10 cellular contexts compared by ENCODE assay signal in genomic region chr1:154423303-154423987, GRCh38. TPM values are rescaled to one million over a fixed set of nuclear protein-coding genes. Genes with fewer than 3 reads are reported as not detected.
DNase-seq lines count a peak whose midpoint lies in the region; ATAC-seq and TF ChIP-seq lines count a peak whose summit lies in the region.
"Had no signal": no experiment of that assay in that cellular context is flagged by ENCODE, and none has a peak within 500 bp of the region (broad histone marks: within the 10 kb centered on the region; RNA-seq: fewer than 3 reads in every experiment).

No MANE protein-coding gene starts in this region.

- H3K27me3 ChIP-seq in BLaER1 treated with 17β-estradiol and CSF1 and Interleukin-3, amounts not matched to agents 10 nM and 100 nM: no peaks in the 10 kb centered on the region
- H3K27me3 ChIP-seq in PC-9 (ENCODE audit: insufficient read depth, low read depth): no peaks in the 10 kb centered on the region
- no peaks in the 10 kb centered on the region for H3K27me3 ChIP-seq in osteoblast (ENCODE audit: insufficient read depth, low read length)

- H3K36me3 ChIP-seq in BLaER1 treated with 17β-estradiol and CSF1 and Interleukin-3, amounts not matched to agents 10 nM and 100 nM: peaks cover 0 to 99% (median 58%) of the 10 kb centered on the region in 11 experiments; a peak in 18 of 22 replicates
- no peaks in the 10 kb centered on the region for H3K36me3 ChIP-seq in PC-9 (ENCODE audit: low read depth)
- H3K36me3 ChIP-seq in osteoblast (ENCODE audit: insufficient read depth, low read length): no peaks in the 10 kb centered on the region

- H4K20me1 ChIP-seq in BLaER1 treated with 17β-estradiol and CSF1 and Interleukin-3, amounts not matched to agents 10 nM and 100 nM: peaks cover 6 to 100% (median 100%) of the 10 kb centered on the region in 11 experiments; a peak in 20 of 22 replicates
- no peaks in the 10 kb centered on the region for H4K20me1 ChIP-seq in PC-9 (ENCODE audit: insufficient read depth)
- no peaks in the 10 kb centered on the region for H4K20me1 ChIP-seq in osteoblast (ENCODE audit: insufficient read depth, low read length)

- no TSS peak for BruUV-seq in PC-9 (replicated peaks; lab: Mats Ljungman, UMichigan)

- peaks cover 38% of the 10 kb centered on the region for H3F3A ChIP-seq in PC-9 (ENCODE audit: insufficient read depth, low read depth)

- intact Hi-C loops in PC-9 (cut with micrococcal nuclease; ENCODE audit: unreplicated experiment): no loop called here

- POLR2A ChIA-PET in PC-9 (lab: Charles Lee; ENCODE audit: unreplicated experiment): no interaction called here

- H3K27ac ChIP-seq in BLaER1 treated with 17β-estradiol and CSF1 and Interleukin-3, amounts not matched to agents 10 nM and 100 nM: peak overlapping the region in 4 of 11 experiments; percentile 15 to 56 (median 46); a peak in 8 of 22 replicates
- H3K27ac ChIP-seq in PC-9: 0 out of 2 replicates have a peak overlapping the region, but pooled peaks have one; percentile 25
- H3K27ac ChIP-seq in osteoblast (ENCODE audit: low read depth, low read length): peak overlapping the region; percentile 57

- peak overlapping the region in 7 of 11 experiments; percentile 8 to 95 (median 90); a peak in 12 of 22 replicates for H3K4me2 ChIP-seq in BLaER1 treated with 17β-estradiol and CSF1 and Interleukin-3, amounts not matched to agents 10 nM and 100 nM
- H3K4me2 ChIP-seq in PC-9 (peak overlapping the region; percentile 26; the same call in 1 of the 2 replicates), osteoblast (ENCODE audit: insufficient read depth, low read length) (peak overlapping the region; percentile 30)

- ATAC-seq in HG03097 (IDR thresholded peaks at IDR 0.05; ENCODE audit: low FRiP score, unreplicated experiment): no peak
- no peak for ATAC-seq in GM19455 (IDR thresholded peaks at IDR 0.05; ENCODE audit: unreplicated experiment)
- no peak for ATAC-seq in GM21390 (IDR thresholded peaks at IDR 0.05; ENCODE audit: unreplicated experiment)
- ATAC-seq: activated CD8-positive, alpha-beta memory T cell treated with anti-CD3 and anti-CD28 coated beads, Interleukin-2, amount 10 ng/mL, durations not matched to agents 7 days and 5 days; natural killer cell treated with Interleukin-12 subunit alpha and Interleukin-12 subunit beta and Interleukin-15 and Interleukin-18, amount 100 ng/mL, for 72 hours had no signal

- TF ChIP-seq CTCF in PC-9 (conservative IDR thresholded peaks at IDR 0.05) (no peak), osteoblast (IDR thresholded peaks at IDR 0.05; ENCODE audit: extremely low read depth, low read depth, low read length) (no peak)

- H2AFZ ChIP-seq in PC-9: no peak overlapping the region
- no peak overlapping the region for H2AFZ ChIP-seq in osteoblast (ENCODE audit: low read length)

- peak overlapping the region in 4 of 11 experiments; percentile 23 to 67 (median 38); a peak in 5 of 22 replicates for H3K9ac ChIP-seq in BLaER1 treated with 17β-estradiol and CSF1 and Interleukin-3, amounts not matched to agents 10 nM and 100 nM

- peak in 1 of 2 experiments; percentile 52 for DNase-seq in PC-9
- DNase-seq in epidermal melanocyte (ENCODE audit: insufficient read length, low spot score): peak; percentile 40
- DNase-seq in osteoblast (ENCODE audit: insufficient read length, low spot score, missing footprints): peak; percentile 88
- DNase-seq in NCI-H524 (lab: John Stamatoyannopoulos, UW): no peak
- DNase-seq: activated CD8-positive, alpha-beta memory T cell treated with anti-CD3 and anti-CD28 coated beads, Interleukin-2, amount 10 ng/mL, durations not matched to agents 7 days and 5 days had no signal

- H3K4me3 ChIP-seq in BLaER1 treated with 17β-estradiol and CSF1 and Interleukin-3, amounts not matched to agents 10 nM and 100 nM: no peak overlapping the region
- H3K4me3 ChIP-seq in PC-9: no peak overlapping the region
- no peak overlapping the region for H3K4me3 ChIP-seq in osteoblast (ENCODE audit: insufficient read depth, low read length)

- H3K79me2 ChIP-seq in PC-9 (ENCODE audit: low read depth) (no peaks in the 10 kb centered on the region), osteoblast (ENCODE audit: insufficient read depth, low read length) (no peaks in the 10 kb centered on the region)

- no peaks in the 10 kb centered on the region for H3K9me2 ChIP-seq in PC-9 (ENCODE audit: insufficient read depth)

- H3K4me1 ChIP-seq in BLaER1 treated with 17β-estradiol and CSF1 and Interleukin-3, amounts not matched to agents 10 nM and 100 nM: peaks cover 23 to 100% (median 76%) of the 10 kb centered on the region in 10 experiments
- H3K4me1 ChIP-seq in PC-9 (replicated peaks; ENCODE audit: insufficient read depth) (peaks cover 60% of the 10 kb centered on the region), osteoblast (ENCODE audit: insufficient read depth, low read length) (peaks cover 48% of the 10 kb centered on the region)

- H3K9me3 ChIP-seq in BLaER1 treated with 17β-estradiol and CSF1 and Interleukin-3, amounts not matched to agents 10 nM and 100 nM (replicated peaks in 1 of 11): no peaks in the 10 kb centered on the region
- H3K9me3 ChIP-seq in PC-9 (ENCODE audit: insufficient read depth, low read depth) (no peaks in the 10 kb centered on the region), osteoblast (ENCODE audit: low read depth, low read length) (no peaks in the 10 kb centered on the region)

- CTCF ChIA-PET in PC-9 (lab: Charles Lee): no interaction called here

RNA-seq across cellular contexts. Expression of gene IL6R, which starts 18.3 kb away (rescaled TPM):
- 1.5 and 3.2 TPM in 2 replicates for total RNA-seq in PC-9 (2021)
- 5.3 and 8.0 TPM in 2 replicates for total RNA-seq in osteoblast

Comparison
In these comparisons a context has a peak if more than half of its experiments do, and no peak if none do; other contexts are left out.
1. H3K4me2 ChIP-seq: peak in every context shown above with its lines; median percentile 90 in BLaER1 treated with 17β-estradiol and CSF1 and Interleukin-3, amounts not matched to agents 10 nM and 100 nM; 30 in osteoblast; 26 in PC-9.
2. DNase-seq: peak in epidermal melanocyte (single experiment) and osteoblast (single experiment); none in NCI-H524 (0 of 2).